ENCODE assay signal across 9 cellular contexts in the genomic region with DNA sequence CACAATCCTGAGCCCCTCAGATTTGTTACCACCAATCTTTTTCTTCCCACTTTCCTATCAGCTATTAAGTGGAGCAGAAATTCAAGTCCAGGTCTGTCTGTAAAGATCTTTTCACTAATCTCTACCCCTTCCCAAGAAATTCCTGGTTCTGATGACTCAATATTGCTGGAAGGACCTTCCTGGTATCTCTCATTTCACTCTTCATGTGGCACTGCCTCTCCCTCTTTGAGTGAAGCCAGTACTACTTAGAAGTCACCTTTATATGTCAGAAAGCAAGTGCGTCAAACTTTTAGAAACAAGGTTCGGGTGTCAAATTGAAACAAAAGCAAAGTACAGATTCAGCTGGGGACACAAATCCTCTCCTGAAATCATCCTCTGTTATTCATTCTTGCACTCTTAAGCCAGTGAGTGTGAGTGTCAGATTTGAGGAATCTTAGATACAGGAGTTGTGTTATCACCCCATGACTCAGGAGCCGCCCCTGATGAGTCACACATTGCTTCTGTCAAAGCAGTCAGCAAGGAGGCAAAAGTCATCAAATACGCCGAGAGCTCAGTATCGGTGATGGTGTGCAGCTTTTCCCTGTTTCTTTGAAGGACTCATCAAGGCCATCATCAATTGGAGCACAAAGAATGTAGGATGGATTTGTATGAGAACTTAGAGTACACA.
A peak's percentile ranks its signal among the peaks of the same experiment; 100 is the strongest.
DNase-seq lines count a peak whose midpoint lies in the region; ATAC-seq and TF ChIP-seq lines count a peak whose summit lies in the region.
"Had no signal": no experiment of that assay in that cellular context is flagged by ENCODE, and none has a peak within 500 bp of the region (broad histone marks: within the 10 kb centered on the region; RNA-seq: fewer than 3 reads in every experiment).

No MANE protein-coding gene starts in this region.

- H3K4me3 ChIP-seq in HUES48 (ENCODE audit: low read depth, low read length) (no peak overlapping the region), astrocyte of the spinal cord (ENCODE audit: low read depth, low read length) (no peak overlapping the region), upper lobe of right lung (no peak overlapping the region)

- TF ChIP-seq CTCF in astrocyte of the spinal cord (IDR thresholded peaks at IDR 0.05; ENCODE audit: low read depth, low read length) (no peak), upper lobe of right lung (IDR thresholded peaks at IDR 0.05) (no peak)

- H3K36me3 ChIP-seq in HUES48 (ENCODE audit: control insufficient read depth, insufficient read depth, low read length) (no peaks in the 10 kb centered on the region), upper lobe of right lung (no peaks in the 10 kb centered on the region)

- H3K27ac ChIP-seq in HUES48 (ENCODE audit: low read depth, low read length) (peak overlapping the region; percentile 11), upper lobe of right lung (no peak overlapping the region)

- intact Hi-C loops in upper lobe of right lung (cut with DNase I): no loop called here

- DNase-seq in COLO829 (ENCODE audit: low spot score) (peak; percentile 4), astrocyte of the spinal cord (ENCODE audit: low read depth, low spot score) (peak; percentile 78), kidney glomerular epithelial cell (lab: John Stamatoyannopoulos, UW) (peak; percentile 37), upper lobe of right lung (no peak)
- no peak for DNase-seq in stimulated activated naive CD8-positive, alpha-beta T cell treated with anti-CD3 and anti-CD28 coated beads, Interleukin-15, Interleukin-2, amounts not matched to agents 100 U/mL and 50 U/mL, for 24 hours
- DNase-seq: NCI-H1417 had no signal

- in situ Hi-C loops in astrocyte of the spinal cord (cut with HindIII; ENCODE audit: low sequenced_read_pairs): no loop called here

- H3K9me3 ChIP-seq in HUES48 (ENCODE audit: control insufficient read depth, insufficient read depth, low read length): no peaks in the 10 kb centered on the region
- no peaks in the 10 kb centered on the region for H3K9me3 ChIP-seq in upper lobe of right lung

- no peaks in the 10 kb centered on the region for H3K4me1 ChIP-seq in HUES48 (ENCODE audit: control insufficient read depth, insufficient read depth, low read length)
- no peaks in the 10 kb centered on the region for H3K4me1 ChIP-seq in upper lobe of right lung

- no peak for ATAC-seq in stimulated activated naive CD8-positive, alpha-beta T cell treated with anti-CD3 and anti-CD28 coated beads, Interleukin-15, Interleukin-2, amounts not matched to agents 100 U/mL and 50 U/mL, for 24 hours
- ATAC-seq in upper lobe of right lung (no peak), HG03565 (IDR thresholded peaks at IDR 0.05; ENCODE audit: unreplicated experiment) (no peak), HG03432 (IDR thresholded peaks at IDR 0.05; ENCODE audit: unreplicated experiment) (no peak)

- H3K9ac ChIP-seq in HUES48 (ENCODE audit: low read depth, low read length): no peak overlapping the region

- H3K27me3 ChIP-seq in HUES48 (ENCODE audit: control insufficient read depth, insufficient read depth, low read length) (no peaks in the 10 kb centered on the region), upper lobe of right lung (no peaks in the 10 kb centered on the region)

Comparison
In these comparisons a context has a peak if more than half of its experiments do, and no peak if none do; other contexts are left out.
1. DNase-seq: peak in COLO829 (single experiment), astrocyte of the spinal cord (single experiment) and kidney glomerular epithelial cell (single experiment); none in stimulated activated naive CD8-positive, alpha-beta T cell treated with anti-CD3 and anti-CD28 coated beads, Interleukin-15, Interleukin-2, amounts not matched to agents 100 U/mL and 50 U/mL, for 24 hours (single experiment) and upper lobe of right lung (single experiment).